ENCODE assay signal across 17 cellular contexts in genomic region chr11:116778556-116778955, GRCh38. TPM values are rescaled to one million over a fixed set of nuclear protein-coding genes. Genes with fewer than 3 reads are reported as not detected.
"Had no signal": no experiment of that assay in that cellular context is flagged by ENCODE, and none has a peak within 500 bp of the region (broad histone marks: within the 10 kb centered on the region; RNA-seq: fewer than 3 reads in every experiment).

No MANE protein-coding gene starts in this region.

- H3K4me3 ChIP-seq: esophagus muscularis mucosa, hepatocyte, ovary, stomach had no signal

- H3K9me3 ChIP-seq: esophagus muscularis mucosa, ovary, SK-N-SH, stomach had no signal

- H3K9me3 Mint-ChIP-seq: activated B cell treated with CpG ODN at 0.5 μM for 24 hours; activated CD4-positive, alpha-beta T cell treated with anti-CD3 and anti-CD28 coated beads, Interleukin-2, amount 10 ng/mL, durations not matched to agents 7 days and 5 days; activated naive CD4-positive, alpha-beta T cell treated with anti-CD3 and anti-CD28 coated beads, Interleukin-2, amount 50 U/mL, for 72 hours; activated T-helper 1 cell treated with anti-CD3 and anti-CD28 coated beads, Interleukin-12 subunit alpha, Interleukin-12 subunit beta, Interleukin-2, Interleukin-4 antibody, amounts not matched to agents 30 ng/mL and 10 ng/mL and 1 ng/mL, durations not matched to agents 14 hours and 24 hours and 36 hours had no signal

- H3K27me3 Mint-ChIP-seq: activated B cell treated with CpG ODN at 0.5 μM for 24 hours; activated CD4-positive, alpha-beta T cell treated with anti-CD3 and anti-CD28 coated beads, Interleukin-2, amount 10 ng/mL, durations not matched to agents 7 days and 5 days had no signal

- H3K4me3 Mint-ChIP-seq: activated B cell treated with CpG ODN at 0.5 μM for 24 hours; activated CD4-positive, alpha-beta T cell treated with anti-CD3 and anti-CD28 coated beads, Interleukin-2, amount 10 ng/mL, durations not matched to agents 7 days and 5 days; activated T-helper 1 cell treated with anti-CD3 and anti-CD28 coated beads, Interleukin-12 subunit alpha, Interleukin-12 subunit beta, Interleukin-2, Interleukin-4 antibody, amounts not matched to agents 30 ng/mL and 10 ng/mL and 1 ng/mL, durations not matched to agents 14 hours and 24 hours and 36 hours had no signal

- H3K27me3 ChIP-seq: esophagus muscularis mucosa, hepatocyte, ovary, stomach had no signal

- DNase-seq: activated B cell treated with CpG ODN at 0.5 μM for 24 hours; activated CD4-positive, alpha-beta T cell treated with anti-CD3 and anti-CD28 coated beads, Interleukin-2, amount 10 ng/mL, durations not matched to agents 7 days and 5 days; aorta; left ventricle myocardium superior; mesendoderm; ovary; SK-N-SH; stimulated activated CD4-positive, alpha-beta T cell treated with anti-CD3 and anti-CD28 coated beads, Interleukin-4, amount 100 ng/mL, for 1 hour; stimulated activated CD8-positive, alpha-beta memory T cell treated with anti-CD3 and anti-CD28 coated beads, Interleukin-4, amount 100 ng/mL, for 48 hours; stomach had no signal

- ATAC-seq: activated naive CD4-positive, alpha-beta T cell treated with anti-CD3 and anti-CD28 coated beads, Interleukin-2, amount 50 U/mL, for 72 hours; left ventricle myocardium superior had no signal

- H3K36me3 ChIP-seq: ovary had no signal

- H3K27ac ChIP-seq: esophagus muscularis mucosa, hepatocyte, ovary, stomach had no signal

- H3K27ac Mint-ChIP-seq: activated B cell treated with CpG ODN at 0.5 μM for 24 hours; activated CD4-positive, alpha-beta T cell treated with anti-CD3 and anti-CD28 coated beads, Interleukin-2, amount 10 ng/mL, durations not matched to agents 7 days and 5 days had no signal

RNA-seq across cellular contexts. Expression of gene APOA5, which starts 13.1 kb away (rescaled TPM):
- total RNA-seq: activated B cell treated with CpG ODN at 0.5 μM for 24 hours; activated CD4-positive, alpha-beta T cell treated with anti-CD3 and anti-CD28 coated beads, Interleukin-2, amount 10 ng/mL, durations not matched to agents 7 days and 5 days; activated naive CD4-positive, alpha-beta T cell treated with anti-CD3 and anti-CD28 coated beads, Interleukin-2, amount 50 U/mL, for 72 hours; activated T-helper 1 cell treated with anti-CD3 and anti-CD28 coated beads, Interleukin-12 subunit alpha, Interleukin-12 subunit beta, Interleukin-2, Interleukin-4 antibody, amounts not matched to agents 30 ng/mL and 10 ng/mL and 1 ng/mL, durations not matched to agents 14 hours and 24 hours and 36 hours; aorta; bronchial epithelial cell; esophagus muscularis mucosa; kidney epithelial cell; left ventricle myocardium superior; stomach; T-helper 1 cell treated with Interleukin-12 subunit alpha and Interleukin-12 subunit beta and Interleukin-4 antibody, amounts not matched to agents 30 ng/mL and 1 ng/mL, for 36 hours had no signal

RNA-seq across cellular contexts. Expression of gene APOA4, which starts 44.5 kb away (rescaled TPM):
- total RNA-seq: activated B cell treated with CpG ODN at 0.5 μM for 24 hours; activated CD4-positive, alpha-beta T cell treated with anti-CD3 and anti-CD28 coated beads, Interleukin-2, amount 10 ng/mL, durations not matched to agents 7 days and 5 days; activated naive CD4-positive, alpha-beta T cell treated with anti-CD3 and anti-CD28 coated beads, Interleukin-2, amount 50 U/mL, for 72 hours; activated T-helper 1 cell treated with anti-CD3 and anti-CD28 coated beads, Interleukin-12 subunit alpha, Interleukin-12 subunit beta, Interleukin-2, Interleukin-4 antibody, amounts not matched to agents 30 ng/mL and 10 ng/mL and 1 ng/mL, durations not matched to agents 14 hours and 24 hours and 36 hours; aorta; bronchial epithelial cell; kidney epithelial cell; left ventricle myocardium superior; T-helper 1 cell treated with Interleukin-12 subunit alpha and Interleukin-12 subunit beta and Interleukin-4 antibody, amounts not matched to agents 30 ng/mL and 1 ng/mL, for 36 hours had no signal

RNA-seq across cellular contexts. Expression of gene APOC3, which starts 51.2 kb away (rescaled TPM):
- total RNA-seq: activated B cell treated with CpG ODN at 0.5 μM for 24 hours; activated CD4-positive, alpha-beta T cell treated with anti-CD3 and anti-CD28 coated beads, Interleukin-2, amount 10 ng/mL, durations not matched to agents 7 days and 5 days; activated naive CD4-positive, alpha-beta T cell treated with anti-CD3 and anti-CD28 coated beads, Interleukin-2, amount 50 U/mL, for 72 hours; activated T-helper 1 cell treated with anti-CD3 and anti-CD28 coated beads, Interleukin-12 subunit alpha, Interleukin-12 subunit beta, Interleukin-2, Interleukin-4 antibody, amounts not matched to agents 30 ng/mL and 10 ng/mL and 1 ng/mL, durations not matched to agents 14 hours and 24 hours and 36 hours; aorta; bronchial epithelial cell; esophagus muscularis mucosa; kidney epithelial cell; left ventricle myocardium superior; T-helper 1 cell treated with Interleukin-12 subunit alpha and Interleukin-12 subunit beta and Interleukin-4 antibody, amounts not matched to agents 30 ng/mL and 1 ng/mL, for 36 hours had no signal
